Comparison of ENCODE assay signal across 16 cellular contexts in the genomic region with DNA sequence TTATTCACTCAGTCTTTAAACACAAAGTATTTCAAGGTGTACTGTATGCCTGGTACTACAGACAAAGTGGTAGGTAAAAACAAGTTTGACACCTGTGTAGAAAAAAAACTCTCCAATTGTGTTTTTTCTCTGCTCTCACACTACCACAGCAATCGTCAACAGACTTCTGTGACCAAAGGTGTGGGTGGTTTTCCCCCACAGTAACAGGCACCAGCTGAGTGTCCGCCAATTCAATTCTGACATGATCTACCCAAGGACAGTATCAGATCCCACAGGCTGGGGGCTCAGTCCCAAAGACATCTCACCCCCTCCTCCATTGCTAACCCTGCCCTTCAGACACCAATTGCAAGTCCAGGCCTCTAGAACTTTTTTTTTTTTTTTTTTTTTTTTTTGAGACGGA.
DNase-seq lines count a peak whose midpoint lies in the region; ATAC-seq and TF ChIP-seq lines count a peak whose summit lies in the region.
"Had no signal": no experiment of that assay in that cellular context is flagged by ENCODE, and none has a peak within 500 bp of the region (broad histone marks: within the 10 kb centered on the region; RNA-seq: fewer than 3 reads in every experiment).

No MANE protein-coding gene starts in this region.

- H3K9me3 ChIP-seq in CD8-positive, alpha-beta T cell (ENCODE audit: low read length): no peaks in the 10 kb centered on the region
- H3K9me3 ChIP-seq: Caco-2 had no signal

- peak; percentile 31 for ATAC-seq in CD8-positive, alpha-beta T cell
- peak; percentile 85 for ATAC-seq in effector memory CD8-positive, alpha-beta T cell (replicated peaks)
- peak; percentile 81 to 92 (median 81) for ATAC-seq in natural killer cell
- ATAC-seq in GM18498 (IDR thresholded peaks at IDR 0.05; ENCODE audit: unreplicated experiment): no peak

- H3K27me3 ChIP-seq in CD8-positive, alpha-beta T cell (ENCODE audit: insufficient read depth, low read length): no peaks in the 10 kb centered on the region

- CTCF ChIA-PET in CD8-positive, alpha-beta T cell (lab: Charles Lee): no interaction called here

- intact Hi-C loops in CD8-positive, alpha-beta T cell (cut with DNase I, micrococcal nuclease): no loop called here
- intact Hi-C loops in natural killer cell (cut with micrococcal nuclease): loop anchor here (1.0 kb wide), 2 partner anchors 20 to 59 kb away; no protein-coding TSS in a partner anchor

- no peak overlapping the region for H3K4me3 ChIP-seq in CD8-positive, alpha-beta T cell (ENCODE audit: low read depth, low read length)

- POLR2A ChIA-PET in CD8-positive, alpha-beta T cell (lab: Charles Lee): no interaction called here

- H3K36me3 Mint-ChIP-seq in activated T-cell treated with anti-CD3 and anti-CD28 coated beads, Interleukin-2, amount 50 U/mL, for 24 hours (ENCODE audit: low read depth): peaks cover 86% of the 10 kb centered on the region
- H3K36me3 Mint-ChIP-seq in CD8-positive, alpha-beta T cell: peaks cover 46% of the 10 kb centered on the region
- peaks cover 13% of the 10 kb centered on the region for H3K36me3 Mint-ChIP-seq in effector memory CD8-positive, alpha-beta T cell (ENCODE audit: insufficient read depth)
- H3K36me3 Mint-ChIP-seq in natural killer cell: peaks cover 6% of the 10 kb centered on the region
- H3K36me3 Mint-ChIP-seq in chondrocyte (ENCODE audit: low read depth): peaks cover 2% of the 10 kb centered on the region

- H3K27ac Mint-ChIP-seq in activated T-cell treated with anti-CD3 and anti-CD28 coated beads, Interleukin-2, amount 50 U/mL, for 24 hours: peak overlapping the region; percentile 79
- H3K27ac Mint-ChIP-seq in CD8-positive, alpha-beta T cell: no peak overlapping the region
- H3K27ac Mint-ChIP-seq in effector memory CD8-positive, alpha-beta T cell: no peak overlapping the region
- peak overlapping the region; percentile 85 to 87 for H3K27ac Mint-ChIP-seq in natural killer cell
- no peak overlapping the region for H3K27ac Mint-ChIP-seq in chondrocyte (ENCODE audit: unreplicated experiment)
- H3K27ac Mint-ChIP-seq: B cell, HFFc6 had no signal

- peaks cover 14% of the 10 kb centered on the region for H3K9me3 Mint-ChIP-seq in activated T-cell treated with anti-CD3 and anti-CD28 coated beads, Interleukin-2, amount 50 U/mL, for 24 hours
- H3K9me3 Mint-ChIP-seq in CD8-positive, alpha-beta T cell: peaks cover 4% of the 10 kb centered on the region
- no peaks in the 10 kb centered on the region for H3K9me3 Mint-ChIP-seq in effector memory CD8-positive, alpha-beta T cell
- H3K9me3 Mint-ChIP-seq in natural killer cell: peaks cover 2 to 4% of the 10 kb centered on the region in 2 donors
- H3K9me3 Mint-ChIP-seq in chondrocyte (ENCODE audit: low read depth): no peaks in the 10 kb centered on the region
- H3K9me3 Mint-ChIP-seq: HFFc6 had no signal

- no peaks in the 10 kb centered on the region for H3K4me1 ChIP-seq in CD8-positive, alpha-beta T cell (ENCODE audit: insufficient read depth, low read length)
- H3K4me1 ChIP-seq: Caco-2 had no signal

- H3K27ac ChIP-seq in CD8-positive, alpha-beta T cell (ENCODE audit: low read depth, low read length): no peak overlapping the region

- no peak for TF ChIP-seq CTCF in CD8-positive, alpha-beta T cell (IDR thresholded peaks at IDR 0.05)
- no peak for TF ChIP-seq CTCF in natural killer cell (IDR thresholded peaks at IDR 0.05)
- TF ChIP-seq CTCF in chondrocyte (IDR thresholded peaks at IDR 0.05): no peak

- H3K4me1 Mint-ChIP-seq in activated T-cell treated with anti-CD3 and anti-CD28 coated beads, Interleukin-2, amount 50 U/mL, for 24 hours (ENCODE audit: low read depth): peaks cover 62% of the 10 kb centered on the region
- peaks cover 27% of the 10 kb centered on the region for H3K4me1 Mint-ChIP-seq in CD8-positive, alpha-beta T cell (ENCODE audit: low read depth)
- H3K4me1 Mint-ChIP-seq in effector memory CD8-positive, alpha-beta T cell (ENCODE audit: low read depth in 2 of 2): peaks cover 25% of the 10 kb centered on the region in 2 donors
- H3K4me1 Mint-ChIP-seq in natural killer cell (peaks cover 81 to 83% of the 10 kb centered on the region in 2 donors), chondrocyte (ENCODE audit: low read depth) (peaks cover 8% of the 10 kb centered on the region)
- H3K4me1 Mint-ChIP-seq: B cell had no signal

- no peak overlapping the region for H3K4me3 Mint-ChIP-seq in activated T-cell treated with anti-CD3 and anti-CD28 coated beads, Interleukin-2, amount 50 U/mL, for 24 hours
- no peak overlapping the region for H3K4me3 Mint-ChIP-seq in CD8-positive, alpha-beta T cell
- H3K4me3 Mint-ChIP-seq in effector memory CD8-positive, alpha-beta T cell: no peak overlapping the region
- peak overlapping the region; percentile 43 for H3K4me3 Mint-ChIP-seq in natural killer cell
- no peak overlapping the region for H3K4me3 Mint-ChIP-seq in chondrocyte (ENCODE audit: unreplicated experiment)
- H3K4me3 Mint-ChIP-seq: B cell, HFFc6 had no signal

- no peaks in the 10 kb centered on the region for H3K27me3 Mint-ChIP-seq in activated T-cell treated with anti-CD3 and anti-CD28 coated beads, Interleukin-2, amount 50 U/mL, for 24 hours
- no peaks in the 10 kb centered on the region for H3K27me3 Mint-ChIP-seq in CD8-positive, alpha-beta T cell (ENCODE audit: low read depth)
- H3K27me3 Mint-ChIP-seq in effector memory CD8-positive, alpha-beta T cell: no peaks in the 10 kb centered on the region
- no peaks in the 10 kb centered on the region for H3K27me3 Mint-ChIP-seq in natural killer cell (ENCODE audit: low read depth in 2 of 2)
- H3K27me3 Mint-ChIP-seq in chondrocyte (ENCODE audit: low read depth): no peaks in the 10 kb centered on the region
- H3K27me3 Mint-ChIP-seq: B cell; CD8-positive, alpha-beta memory T cell had no signal

- peaks cover 5% of the 10 kb centered on the region for H3K36me3 ChIP-seq in CD8-positive, alpha-beta T cell (ENCODE audit: insufficient read depth, low read length)

- DNase-seq in activated T-cell treated with anti-CD3 and anti-CD28 coated beads, Interleukin-2, amount 50 U/mL, for 24 hours: no peak
- no peak for DNase-seq in activated T-cell treated with anti-CD3 and anti-CD28 coated beads, Interleukin-2, amount 50 U/mL, for 1 hour
- peak in 1 of 7 experiments; percentile 16 for DNase-seq in CD8-positive, alpha-beta T cell
- no peak for DNase-seq in effector memory CD8-positive, alpha-beta T cell
- DNase-seq in natural killer cell (peak; percentile 40), dedifferentiated amniotic fluid mesenchymal stem cell (ENCODE audit: extremely low spot score) (no peak), chondrocyte (ENCODE audit: low spot score) (no peak)
- DNase-seq: C1 segment of cervical spinal cord; Caco-2; CD8-positive, alpha-beta memory T cell; DND-41; GDM1; HCEC 1CT; HFFc6 had no signal

Comparison
In these comparisons a context has a peak if more than half of its experiments do, and no peak if none do; other contexts are left out.
1. H3K27ac Mint-ChIP-seq: peak in activated T-cell treated with anti-CD3 and anti-CD28 coated beads, Interleukin-2, amount 50 U/mL, for 24 hours (single experiment) and natural killer cell (2 of 2); none in CD8-positive, alpha-beta T cell (single experiment), effector memory CD8-positive, alpha-beta T cell (0 of 2) and chondrocyte (single experiment).